In genomic region chr11:68146010-68146540, GRCh38 we compare ENCODE assay signal across 8 cellular contexts. TPM values are rescaled to one million over a fixed set of nuclear protein-coding genes. Genes with fewer than 3 reads are reported as not detected.
DNase-seq lines count a peak whose midpoint lies in the region; ATAC-seq, FAIRE-seq and TF ChIP-seq lines count a peak whose summit lies in the region.
"Had no signal": no experiment of that assay in that cellular context is flagged by ENCODE, and none has a peak within 500 bp of the region (broad histone marks: within the 10 kb centered on the region; RNA-seq: fewer than 3 reads in every experiment).

No MANE protein-coding gene starts in this region.

- H3K4me1 ChIP-seq in adrenal gland (replicated peaks in 1 of 2): peaks cover 33 to 41% of the 10 kb centered on the region in 2 donors
- peaks cover 88% of the 10 kb centered on the region for H3K4me1 ChIP-seq in HepG2 (ENCODE audit: insufficient read depth, low read length)
- H3K4me1 ChIP-seq in transverse colon: peaks cover 16 to 46% (median 23%) of the 10 kb centered on the region in 4 donors
- H3K4me1 ChIP-seq in MM.1S (ENCODE audit: low read length): peaks cover 17% of the 10 kb centered on the region
- H3K4me1 ChIP-seq in trophoblast cell (ENCODE audit: control insufficient read depth in 1 of 2, insufficient read depth in 2 of 2, low read length in 2 of 2): no peaks in the 10 kb centered on the region

- H2BK5ac ChIP-seq in trophoblast cell (ENCODE audit: low read depth, low read length, poor library complexity): no peak overlapping the region

- H3K4ac ChIP-seq in trophoblast cell (ENCODE audit: low read depth, low read length): no peak overlapping the region

- no peak overlapping the region for H4K12ac ChIP-seq in trophoblast cell (ENCODE audit: low read depth, low read length)

- H3F3A ChIP-seq in MM.1S (ENCODE audit: insufficient read depth, low read length): 0 out of 2 replicates have a peak, but pooled peaks cover 3% of the 10 kb centered on the region

- no peak overlapping the region for H3K18ac ChIP-seq in trophoblast cell (ENCODE audit: low read length)

- FAIRE-seq in HepG2 (lab: Jason Lieb, UNC): no peak

- TF ChIP-seq POLR2A in adrenal gland (IDR thresholded peaks at IDR 0.05): peak in 1 of 2 donors; percentile 72
- peak; percentile 60 to 71 for TF ChIP-seq POLR2A in HepG2 (IDR thresholded peaks at IDR 0.05; ENCODE audit: insufficient read depth in 1 of 2, low read depth in 2 of 2, low read length in 2 of 2)
- TF ChIP-seq POLR2A in transverse colon (IDR thresholded peaks at IDR 0.05): peak; percentile 85

- H2BK12ac ChIP-seq in trophoblast cell (ENCODE audit: low read length): no peak overlapping the region

- TF ChIP-seq RAD21 in Ishikawa (IDR thresholded peaks at IDR 0.05; ENCODE audit: low read depth) (no peak), HepG2 (CRISPR knock-in tag; IDR thresholded peaks at IDR 0.05) (peak; percentile 21; the same call in 1 of the 2 replicates)

- H3K14ac ChIP-seq in trophoblast cell (ENCODE audit: low read length): no peak overlapping the region

- H3K36me3 ChIP-seq in adrenal gland (replicated peaks in 1 of 2) (no peaks in the 10 kb centered on the region), HepG2 (replicated peaks in 1 of 2; ENCODE audit: control insufficient read depth in 1 of 2, insufficient read depth in 2 of 2, low read length in 2 of 2) (no peaks in the 10 kb centered on the region), transverse colon (no peaks in the 10 kb centered on the region), MM.1S (replicated peaks; ENCODE audit: insufficient read depth, low read length) (no peaks in the 10 kb centered on the region), trophoblast cell (ENCODE audit: control insufficient read depth in 1 of 2, insufficient read depth in 2 of 2, low read length in 2 of 2) (no peaks in the 10 kb centered on the region)

- no peak overlapping the region for H3K4me3 ChIP-seq in adrenal gland
- peak overlapping the region; percentile 43 to 76 (median 44) for H3K4me3 ChIP-seq in HepG2 (replicated peaks in 1 of 3; ENCODE audit: insufficient read depth in 1 of 3, low read depth in 2 of 3, low read length in 3 of 3)
- no peak overlapping the region for H3K4me3 ChIP-seq in transverse colon
- H3K4me3 ChIP-seq in MM.1S (ENCODE audit: low read length): no peak overlapping the region
- no peak overlapping the region for H3K4me3 ChIP-seq in trophoblast cell (ENCODE audit: low read depth, low read length)

- H2AK5ac ChIP-seq in trophoblast cell (ENCODE audit: low read length): no peak overlapping the region

- H3K9me3 ChIP-seq in adrenal gland (replicated peaks in 1 of 3): no peaks in the 10 kb centered on the region
- no peaks in the 10 kb centered on the region for H3K9me3 ChIP-seq in HepG2 (ENCODE audit: low read length)
- no peaks in the 10 kb centered on the region for H3K9me3 ChIP-seq in transverse colon
- H3K9me3 ChIP-seq in MM.1S (replicated peaks; ENCODE audit: insufficient read depth, low read length): no peaks in the 10 kb centered on the region
- no peaks in the 10 kb centered on the region for H3K9me3 ChIP-seq in trophoblast cell (ENCODE audit: insufficient read depth, low read depth, low read length)

- peak overlapping the region; percentile 99 for H3K4me2 ChIP-seq in HepG2 (ENCODE audit: low read depth, low read length)
- no peak overlapping the region for H3K4me2 ChIP-seq in MM.1S (ENCODE audit: low read depth, low read length)
- H3K4me2 ChIP-seq in trophoblast cell (ENCODE audit: low read length): no peak overlapping the region

- peak; percentile 48 for ATAC-seq in HepG2
- ATAC-seq: T-cell had no signal

- H2AFZ ChIP-seq in HepG2 (ENCODE audit: low read length) (no peak overlapping the region), MM.1S (ENCODE audit: low read length) (no peak overlapping the region), trophoblast cell (ENCODE audit: insufficient read depth, low read length, poor library complexity) (no peak overlapping the region)

- no peak overlapping the region for H2BK120ac ChIP-seq in trophoblast cell (ENCODE audit: insufficient read depth, low read length, poor library complexity)

- no peak overlapping the region for H3K23ac ChIP-seq in trophoblast cell (ENCODE audit: low read length)

- H3K9ac ChIP-seq in HepG2 (ENCODE audit: insufficient read depth, low read depth, low read length): peak overlapping the region; percentile 86
- H3K9ac ChIP-seq in MM.1S (ENCODE audit: low read length): no peak overlapping the region
- no peak overlapping the region for H3K9ac ChIP-seq in trophoblast cell (ENCODE audit: low read length)

- H3K79me1 ChIP-seq in trophoblast cell (ENCODE audit: low read length): no peaks in the 10 kb centered on the region

- no peak overlapping the region for H4K91ac ChIP-seq in trophoblast cell (ENCODE audit: low read depth, low read length)

- BruUV-seq in HepG2 (replicated peaks; lab: Mats Ljungman, UMichigan): no TSS peak

- no peaks in the 10 kb centered on the region for H3K9me2 ChIP-seq in MM.1S (replicated peaks; ENCODE audit: insufficient read depth, low read length)

- H3K79me2 ChIP-seq in HepG2 (ENCODE audit: insufficient read depth, low read length): no peaks in the 10 kb centered on the region
- H3K79me2 ChIP-seq in MM.1S (ENCODE audit: low read length): no peaks in the 10 kb centered on the region
- no peaks in the 10 kb centered on the region for H3K79me2 ChIP-seq in trophoblast cell (ENCODE audit: control insufficient read depth, insufficient read depth, low read length, poor library complexity)

- intact Hi-C loops in adrenal gland (cut with DNase I): no loop called here
- intact Hi-C loops in HepG2 (cut with micrococcal nuclease; ENCODE audit: unreplicated experiment): loop anchor here (2.0 kb wide), 1 partner anchor 19 kb away; no protein-coding TSS in a partner anchor
- intact Hi-C loops in transverse colon (cut with DNase I; ENCODE audit: low total_unique reads): no loop called here

- DNase-seq in adrenal gland (peak; percentile 87 to 99 (median 97)), HepG2 (ENCODE audit: low spot score) (peak; percentile 65), transverse colon (peak; percentile 96), MM.1S (no peak), trophoblast cell (no peak), SW480 (ENCODE audit: low spot score) (no peak)

- POLR2A ChIA-PET in HepG2 (lab: Yijun Ruan, JAX): interaction anchor here (1.2 to 7.7 kb wide), 19 partner anchors 10 to 314 kb away, joined by 3 to 196 read pairs (median 8); partner anchors contain the start of genes ALDH3B1, CHKA and TCIRG1

- in situ Hi-C loops in HepG2 (cut with HindIII; ENCODE audit: extremely low pct_ligation_motif_present, low pct_unique_long_range_greater_than_20kb): no loop called here
- in situ Hi-C loops in transverse colon (cut with MboI; ENCODE audit: low pct_ligation_motif_present in 1 of 4, low pct_unique_long_range_greater_than_20kb in 1 of 4, low sequenced_read_pairs in 3 of 4): no loop called here

- H3K27ac ChIP-seq in adrenal gland: peak overlapping the region; percentile 30 to 78 (median 76)
- peak overlapping the region; percentile 98 for H3K27ac ChIP-seq in HepG2 (ENCODE audit: extremely low read length, insufficient read depth, low read length)
- H3K27ac ChIP-seq in transverse colon: peak overlapping the region; percentile 86 to 92 (median 89)
- H3K27ac ChIP-seq in MM.1S (ENCODE audit: low read length): no peak overlapping the region
- H3K27ac ChIP-seq in trophoblast cell (ENCODE audit: low read depth, low read length): no peak overlapping the region

- no peak for TF ChIP-seq CTCF in adrenal gland (IDR thresholded peaks at IDR 0.05)
- TF ChIP-seq CTCF in HepG2 (CRISPR knock-in tag; IDR thresholded peaks at IDR 0.05): no peak
- TF ChIP-seq CTCF in transverse colon (IDR thresholded peaks at IDR 0.05): no peak
- no peak for TF ChIP-seq CTCF in MM.1S (IDR thresholded peaks at IDR 0.05; ENCODE audit: low read length)

- CTCF ChIA-PET in HepG2 (lab: Yijun Ruan, JAX; ENCODE audit: low intra/inter-chr PET ratio, low total read pairs): no interaction called here

- WGBS in adrenal gland, 4 donors: 21 to 30% (median 26%) methylated on average over 9 to 15 of the region's 15 CpGs
- WGBS in HepG2 (ENCODE audit: low lambda C conversion rate): 0% methylated on average over 3 of the region's 15 CpGs
- WGBS in transverse colon (ENCODE audit: low coverage in 1 of 2), 2 donors: 41 to 92% methylated on average over 2 to 12 of the region's 15 CpGs
- WGBS in trophoblast cell (ENCODE audit: extremely low coverage, insufficient coverage, insufficient read length): no CpG with 5 or more reads among the region's 15 CpGs

- TF ChIP-seq EP300 in Ishikawa (IDR thresholded peaks at IDR 0.05; ENCODE audit: borderline replicate concordance) (peak; percentile 37; the same call in 1 of the 2 replicates), HepG2 (IDR thresholded peaks at IDR 0.05; ENCODE audit: low read depth in 2 of 2, low read length in 2 of 2) (peak in 1 of 2 experiments; percentile 31; a peak in 1 of 4 replicates), HepG2 (CRISPR knock-in tag; IDR thresholded peaks at IDR 0.05; ENCODE audit: borderline replicate concordance) (no peak), transverse colon (IDR thresholded peaks at IDR 0.05; ENCODE audit: low read depth) (peak; percentile 96)

- H4K8ac ChIP-seq in trophoblast cell (ENCODE audit: low read depth, low read length): no peak overlapping the region

- H3K27me3 ChIP-seq in adrenal gland (no peaks in the 10 kb centered on the region), HepG2 (ENCODE audit: control insufficient read depth in 1 of 2, insufficient read depth in 2 of 2, low read length in 2 of 2) (no peaks in the 10 kb centered on the region; a peak in 1 of 5 replicates), transverse colon (no peaks in the 10 kb centered on the region), MM.1S (replicated peaks; ENCODE audit: insufficient read depth, low read length) (no peaks in the 10 kb centered on the region), trophoblast cell (ENCODE audit: insufficient read depth, low read length) (no peaks in the 10 kb centered on the region)

- H4K20me1 ChIP-seq in HepG2 (ENCODE audit: insufficient read depth, low read length) (no peaks in the 10 kb centered on the region), MM.1S (ENCODE audit: insufficient read depth, low read length) (no peaks in the 10 kb centered on the region)

RNA-seq across cellular contexts. Expression of gene CHKA, which starts 24.9 kb away (rescaled TPM):
- 10 to 100 TPM; 26.6 to 67.0 (median 44.7) TPM for total RNA-seq in adrenal gland
- polyA plus RNA-seq in adrenal gland: 100 to 1,000 TPM in 1 of 3 donors, 10 to 100 TPM in 2; 76.1 to 105 (median 94.6) TPM
- total RNA-seq in HepG2 (2016; rRNA removed; fragmentation: Illumina TruSeq; extraction: Trizol): 83.6 and 92.7 TPM in 2 replicates
- total RNA-seq in HepG2 (2016; cell fraction: cytosol; rRNA removed; fragmentation: Illumina TruSeq; extraction: Trizol; ENCODE audit: low read depth): 19.2 and 23.2 TPM in 2 replicates
- 87.5 and 87.8 TPM in 2 replicates for total RNA-seq in HepG2 (2016; cell fraction: insoluble cytoplasmic fraction; rRNA removed; fragmentation: Illumina TruSeq; extraction: Trizol)
- total RNA-seq in HepG2 (2016; cell fraction: membrane; rRNA removed; fragmentation: Illumina TruSeq; extraction: Trizol): 52.5 and 57.2 TPM in 2 replicates
- 127 and 148 TPM in 2 replicates for total RNA-seq in HepG2 (2016; cell fraction: nucleus; rRNA removed; fragmentation: Illumina TruSeq; extraction: Trizol)
- 61.1 and 71.6 TPM in 2 replicates for polyA plus RNA-seq in HepG2 (2011; rRNA removed)
- 53.1 and 55.7 TPM in 2 replicates for polyA plus RNA-seq in HepG2 (2011; cell fraction: cytosol; rRNA removed)
- polyA plus RNA-seq in HepG2 (2011; cell fraction: nucleus; rRNA removed): 87.9 and 97.8 TPM in 2 replicates
- polyA plus RNA-seq in HepG2 (2012): 57.3 and 69.6 TPM in 2 replicates
- polyA plus RNA-seq in HepG2 (2016; cell fraction: cytosol; fragmentation: Illumina TruSeq; extraction: Trizol; ENCODE audit: low read depth): 17.1 and 18.4 TPM in 2 replicates
- polyA plus RNA-seq in HepG2 (2016; cell fraction: insoluble cytoplasmic fraction; fragmentation: Illumina TruSeq; extraction: Trizol; ENCODE audit: low read depth): 91.8 and 101 TPM in 2 replicates
- 34.6 and 36.0 TPM in 2 replicates for polyA plus RNA-seq in HepG2 (2016; cell fraction: membrane; fragmentation: Illumina TruSeq; extraction: Trizol; ENCODE audit: low read depth)
- polyA plus RNA-seq in HepG2 (2016; cell fraction: nucleus; fragmentation: Illumina TruSeq; extraction: Trizol; ENCODE audit: insufficient read depth, low read depth): 309 and 329 TPM in 2 replicates
- 46.2 and 97.9 TPM in 2 replicates for polyA minus RNA-seq in HepG2 (2011; rRNA and poly(A)+ RNA removed; ENCODE audit: low replicate concordance)
- 41.1 and 41.4 TPM in 2 replicates for polyA minus RNA-seq in HepG2 (2011; cell fraction: cytosol; rRNA and poly(A)+ RNA removed)
- polyA minus RNA-seq in HepG2 (2011; cell fraction: nucleus; rRNA and poly(A)+ RNA removed): 84.0 and 96.3 TPM in 2 replicates
- total RNA-seq in transverse colon: 100 to 1,000 TPM in 3 of 4 donors, 10 to 100 TPM in 1; 41.6 to 253 (median 121) TPM
- polyA plus RNA-seq in trophoblast cell (2013): 26.7 TPM in 2 replicates

Comparison
In these comparisons a context has a peak if more than half of its experiments do, and no peak if none do; other contexts are left out.
1. DNase-seq: peak in adrenal gland (7 of 7), HepG2 (single experiment) and transverse colon (single experiment); none in MM.1S (single experiment), trophoblast cell (0 of 2) and SW480 (single experiment).
2. H3K27ac ChIP-seq: peak in adrenal gland (5 of 5), HepG2 (single experiment) and transverse colon (4 of 4); none in MM.1S (single experiment) and trophoblast cell (single experiment).
3. H3K4me3 ChIP-seq: peak in HepG2 (3 of 3); none in adrenal gland (0 of 4), transverse colon (0 of 4), MM.1S (single experiment) and trophoblast cell (single experiment).